18 cellular contexts compared by ENCODE assay signal in the genomic region with DNA sequence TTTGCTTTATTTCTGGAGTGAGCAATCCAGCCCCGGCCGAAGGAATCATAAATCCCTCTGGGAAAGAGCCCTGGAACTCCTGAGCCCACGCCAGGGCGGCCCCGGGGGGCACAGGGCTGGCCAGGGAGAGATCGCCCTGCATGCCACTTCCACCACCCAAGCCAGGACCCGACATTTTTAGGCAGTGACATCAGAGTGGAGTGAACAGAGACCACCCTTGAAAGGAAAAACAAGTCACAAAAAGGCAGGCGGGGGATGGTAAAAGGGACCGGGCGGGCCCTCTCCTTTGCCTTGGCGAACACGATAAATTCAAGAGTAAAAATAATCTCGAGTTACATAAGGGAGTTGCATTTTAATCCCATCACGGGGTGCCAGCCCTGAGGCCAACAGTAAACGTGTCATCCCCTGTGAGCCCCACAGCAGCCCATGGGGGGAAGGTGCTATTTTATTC.
A peak's percentile ranks its signal among the peaks of the same experiment; 100 is the strongest.
DNase-seq lines count a peak whose midpoint lies in the region; ATAC-seq and TF ChIP-seq lines count a peak whose summit lies in the region.
"Had no signal": no experiment of that assay in that cellular context is flagged by ENCODE, and none has a peak within 500 bp of the region (broad histone marks: within the 10 kb centered on the region; RNA-seq: fewer than 3 reads in every experiment).

No MANE protein-coding gene starts in this region.

- H3K27ac ChIP-seq in left ventricle myocardium inferior (replicated peaks), result peak overlapping the region; percentile 76
- H3K27ac ChIP-seq: A549 had no signal

- intact Hi-C loops in Right ventricle myocardium inferior (cut with DNase I) (loop anchor here (1.0 to 5.0 kb wide), 2 partner anchors 46 to 168 kb away; no protein-coding TSS in a partner anchor), left ventricle myocardium inferior (cut with micrococcal nuclease) (no loop called here), posterior vena cava (cut with DNase I) (no loop called here), head of caudate nucleus (cut with DNase I) (no loop called here)

- peaks cover 21% of the 10 kb centered on the region for H3K4me1 ChIP-seq in left ventricle myocardium inferior
- H3K4me1 ChIP-seq: A549, BE2C had no signal

- H3K4me3 ChIP-seq in left ventricle myocardium inferior, result no peak overlapping the region
- H3K4me3 ChIP-seq: A549, MG63 had no signal

- TF ChIP-seq CTCF in left ventricle myocardium inferior (IDR thresholded peaks at IDR 0.05; ENCODE audit: borderline replicate concordance), result no peak

- DNase-seq in Right ventricle myocardium inferior (ENCODE audit: missing footprints) (no peak), left ventricle myocardium inferior (no peak), posterior vena cava (ENCODE audit: low spot score) (peak; percentile 74), head of caudate nucleus (no peak), occipital lobe (lab: John Stamatoyannopoulos, UW) (no peak), NOMO-1 treated with dmso at 0.1 percent for 144 hours (lab: John Stamatoyannopoulos, UW; ENCODE audit: unreplicated experiment) (no peak)
- DNase-seq: BE2C, EL, GF-D8, MG63, NCI-H1417, NCI-H1694 treated with DMSO at 0.1 percent for 48 hours, NCI-H2081 treated with DMSO at 0.1 percent for 48 hours, NCI-H446, NCI-H526, SHP77 had no signal

- H3K9me3 ChIP-seq in left ventricle myocardium inferior (replicated peaks), result no peaks in the 10 kb centered on the region
- H3K9me3 ChIP-seq: A549, BE2C, MG63 had no signal

- H3K36me3 ChIP-seq in left ventricle myocardium inferior, result no peaks in the 10 kb centered on the region
- H3K36me3 ChIP-seq: BE2C, MG63 had no signal

- ATAC-seq in Right ventricle myocardium inferior (peak; percentile 39), GM21367 (IDR thresholded peaks at IDR 0.05; ENCODE audit: unreplicated experiment) (no peak)
- ATAC-seq: A549 had no signal

- H3K27me3 ChIP-seq in left ventricle myocardium inferior (ENCODE audit: low read depth), result no peaks in the 10 kb centered on the region
- H3K27me3 ChIP-seq: BE2C, MG63 had no signal
